1 cellular context compared by ENCODE assay signal in the genomic region with DNA sequence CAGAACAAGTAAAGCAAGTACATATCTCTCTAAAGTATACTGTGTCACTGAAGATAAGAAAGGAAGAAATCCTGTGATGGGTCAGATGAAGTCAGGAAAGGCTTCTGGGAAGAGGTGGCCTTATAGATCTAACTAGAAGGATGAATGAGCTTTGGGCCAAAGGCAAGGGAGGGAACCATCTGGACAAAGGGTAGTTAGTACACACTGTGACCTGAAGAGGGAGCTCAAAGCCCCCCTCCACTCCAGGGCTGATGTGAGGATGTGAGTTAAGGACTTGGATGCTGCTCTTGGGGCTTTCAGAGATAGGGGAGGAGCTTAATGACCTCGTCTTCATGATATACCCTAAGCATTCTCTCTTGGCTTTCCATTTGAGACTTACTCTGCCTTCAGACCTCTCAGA.
TF ChIP-seq lines count a peak whose summit lies in the region.

No MANE protein-coding gene starts in this region.

TF ChIP-seq in SK-N-SH treated with all-trans-retinoic acid at 6 μM for 48 hours, 23 proteins besides CTCF, POLR2A, EP300 and RAD21 (continued from another document):
- no peak for TF ChIP-seq TSHZ2 (CRISPR knock-in tag; IDR thresholded peaks at IDR 0.05)
